9 cellular contexts compared by ENCODE assay signal in genomic region chr2:44453289-44453688, GRCh38.
"Had no signal": no experiment of that assay in that cellular context is flagged by ENCODE, and none has a peak within 500 bp of the region (broad histone marks: within the 10 kb centered on the region; RNA-seq: fewer than 3 reads in every experiment).

No MANE protein-coding gene starts in this region.

- H3K4me3 ChIP-seq: GM23338, HAP-1 had no signal

- H3K4me3 Mint-ChIP-seq: GM23338, HFFc6, IgD-negative memory B cell had no signal

- H3K9me3 ChIP-seq: HAP-1 had no signal

- H3K4me1 ChIP-seq: HAP-1 had no signal

- DNase-seq: H7, HFFc6 had no signal

- H3K4me1 Mint-ChIP-seq: IgD-negative memory B cell had no signal

- H3K27me3 Mint-ChIP-seq: IgD-negative memory B cell had no signal

- ATAC-seq: GM23338, HCT116, HepG2 had no signal

- H3K27ac ChIP-seq: HL-60 had no signal

- H3K27ac Mint-ChIP-seq: GM23338, HFFc6, IgD-negative memory B cell had no signal

- H3K9me3 Mint-ChIP-seq: GM23338, HFFc6, IgD-negative memory B cell had no signal

- H3K36me3 ChIP-seq: HAP-1 had no signal

- FAIRE-seq: H1, HepG2 had no signal
